20 cellular contexts compared by ENCODE assay signal in genomic region chr15:25787381-25787780, GRCh38.
DNase-seq lines count a peak whose midpoint lies in the region; ATAC-seq, FAIRE-seq and TF ChIP-seq lines count a peak whose summit lies in the region.
"Had no signal": no experiment of that assay in that cellular context is flagged by ENCODE, and none has a peak within 500 bp of the region (broad histone marks: within the 10 kb centered on the region; RNA-seq: fewer than 3 reads in every experiment).

No MANE protein-coding gene starts in this region.

- no peaks in the 10 kb centered on the region for H3K27me3 ChIP-seq in tibial artery
- H3K27me3 ChIP-seq: neutrophil, thyroid gland had no signal

- H3K4me1 Mint-ChIP-seq in activated naive CD4-positive, alpha-beta T cell treated with anti-CD3 and anti-CD28 coated beads, Interleukin-2, amount 50 U/mL, for 24 hours, result peaks cover 76% of the 10 kb centered on the region
- peaks cover 39% of the 10 kb centered on the region for H3K4me1 Mint-ChIP-seq in activated T-helper 17 cell treated with anti-CD3 and anti-CD28 coated beads, Interleukin-2, amount 50 U/mL, for 72 hours

- no peak overlapping the region for H3K9ac ChIP-seq in kidney (ENCODE audit: low read length in 2 of 2)

- peak overlapping the region; percentile 51 for H3K27ac Mint-ChIP-seq in activated naive CD4-positive, alpha-beta T cell treated with anti-CD3 and anti-CD28 coated beads, Interleukin-2, amount 50 U/mL, for 24 hours
- H3K27ac Mint-ChIP-seq in activated T-helper 17 cell treated with anti-CD3 and anti-CD28 coated beads, Interleukin-2, amount 50 U/mL, for 72 hours, result peak overlapping the region; percentile 44
- H3K27ac Mint-ChIP-seq: CD8-positive, alpha-beta T cell had no signal

- no peak overlapping the region for H3K4me3 Mint-ChIP-seq in activated naive CD4-positive, alpha-beta T cell treated with anti-CD3 and anti-CD28 coated beads, Interleukin-2, amount 50 U/mL, for 24 hours
- H3K4me3 Mint-ChIP-seq in activated T-helper 17 cell treated with anti-CD3 and anti-CD28 coated beads, Interleukin-2, amount 50 U/mL, for 72 hours, result no peak overlapping the region
- H3K4me3 Mint-ChIP-seq: CD8-positive, alpha-beta T cell had no signal

- no peak overlapping the region for H3K4me3 ChIP-seq in kidney (ENCODE audit: low read length in 2 of 2)
- no peak overlapping the region for H3K4me3 ChIP-seq in tibial artery
- H3K4me3 ChIP-seq: PC-9, thyroid gland had no signal

- peaks cover 0 to 3% of the 10 kb centered on the region in 2 donors for H3K4me1 ChIP-seq in kidney (ENCODE audit: control insufficient read depth in 1 of 2, insufficient read depth in 1 of 2, low read depth in 1 of 2, low read length in 2 of 2)
- H3K4me1 ChIP-seq in tibial artery, result peaks cover 0 to 94% (median 60%) of the 10 kb centered on the region in 4 donors

- H3K36me3 ChIP-seq in kidney (ENCODE audit: control insufficient read depth in 1 of 2, insufficient read depth in 2 of 2, low read length in 2 of 2) (no peaks in the 10 kb centered on the region), tibial artery (no peaks in the 10 kb centered on the region)
- H3K36me3 ChIP-seq: neutrophil, thyroid gland, WERI-Rb-1 had no signal

- H3K9me3 Mint-ChIP-seq in activated naive CD4-positive, alpha-beta T cell treated with anti-CD3 and anti-CD28 coated beads, Interleukin-2, amount 50 U/mL, for 24 hours, result no peaks in the 10 kb centered on the region
- H3K9me3 Mint-ChIP-seq in activated T-helper 17 cell treated with anti-CD3 and anti-CD28 coated beads, Interleukin-2, amount 50 U/mL, for 72 hours, result no peaks in the 10 kb centered on the region
- H3K9me3 Mint-ChIP-seq: CD8-positive, alpha-beta T cell had no signal

- H3K36me3 Mint-ChIP-seq in activated naive CD4-positive, alpha-beta T cell treated with anti-CD3 and anti-CD28 coated beads, Interleukin-2, amount 50 U/mL, for 24 hours, result no peaks in the 10 kb centered on the region
- H3K36me3 Mint-ChIP-seq in activated T-helper 17 cell treated with anti-CD3 and anti-CD28 coated beads, Interleukin-2, amount 50 U/mL, for 72 hours (ENCODE audit: low read depth), result peaks cover 7% of the 10 kb centered on the region
- H3K36me3 Mint-ChIP-seq: CD8-positive, alpha-beta T cell had no signal

- intact Hi-C loops in kidney (cut with DNase I) (no loop called here), tibial artery (cut with DNase I; ENCODE audit: low total_unique reads) (no loop called here)

- no peak for ATAC-seq in activated T-helper 17 cell treated with anti-CD3 and anti-CD28 coated beads, Interleukin-2, amount 50 U/mL, for 72 hours (replicated peaks)
- no peak for ATAC-seq in HG02610 (IDR thresholded peaks at IDR 0.05; ENCODE audit: unreplicated experiment)
- ATAC-seq: CD8-positive, alpha-beta T cell had no signal

- DNase-seq in activated naive CD4-positive, alpha-beta T cell treated with Interleukin-2 at 50 U/mL for 16 hours, result no peak
- DNase-seq in kidney (peak; percentile 27), tibial artery (peak in 1 of 2 donors; percentile 70), NCI-H526 (lab: John Stamatoyannopoulos, UW) (no peak)
- DNase-seq in activated CD4-positive, CD25-positive, alpha-beta regulatory T cell (lab: John Stamatoyannopoulos, UW), result no peak
- DNase-seq: CD8-positive, alpha-beta T cell; cortex of kidney; DND-41; NCI-H1048; NCI-H2081 treated with DMSO at 0.1 percent for 48 hours; NCI-H526 treated with DMSO at 0.1 percent for 48 hours; PC-9; stimulated activated CD4-positive, alpha-beta T cell treated with anti-CD3 and anti-CD28 coated beads, Interleukin-2, amount 100 ng/mL, for 48 hours; thyroid gland; WERI-Rb-1 had no signal

- H3K27ac ChIP-seq in kidney (ENCODE audit: low read depth in 2 of 2, low read length in 2 of 2) (no peak overlapping the region), tibial artery (peak overlapping the region; percentile 62 to 75)
- H3K27ac ChIP-seq: neutrophil, PC-9, thyroid gland, WERI-Rb-1 had no signal

- no peak for FAIRE-seq in kidney (lab: Jason Lieb, UNC)
- FAIRE-seq: keratinocyte had no signal

- H3K27me3 Mint-ChIP-seq in activated naive CD4-positive, alpha-beta T cell treated with anti-CD3 and anti-CD28 coated beads, Interleukin-2, amount 50 U/mL, for 24 hours, result no peaks in the 10 kb centered on the region
- H3K27me3 Mint-ChIP-seq in activated T-helper 17 cell treated with anti-CD3 and anti-CD28 coated beads, Interleukin-2, amount 50 U/mL, for 72 hours, result no peaks in the 10 kb centered on the region

- H3K9me3 ChIP-seq in kidney (ENCODE audit: control insufficient read depth in 1 of 2, low read length in 2 of 2) (no peaks in the 10 kb centered on the region), tibial artery (no peaks in the 10 kb centered on the region)
- H3K9me3 ChIP-seq: neutrophil, thyroid gland had no signal

- TF ChIP-seq CTCF in kidney (IDR thresholded peaks at IDR 0.05; ENCODE audit: borderline replicate concordance, extremely low read depth, insufficient read depth) (no peak), tibial artery (IDR thresholded peaks at IDR 0.05) (no peak)

Comparison
In these comparisons a context has a peak if more than half of its experiments do, and no peak if none do; other contexts are left out.
1. H3K27ac ChIP-seq: peak in tibial artery (2 of 2); none in kidney (0 of 2).